ENCODE assay signal across 15 cellular contexts in the genomic region with DNA sequence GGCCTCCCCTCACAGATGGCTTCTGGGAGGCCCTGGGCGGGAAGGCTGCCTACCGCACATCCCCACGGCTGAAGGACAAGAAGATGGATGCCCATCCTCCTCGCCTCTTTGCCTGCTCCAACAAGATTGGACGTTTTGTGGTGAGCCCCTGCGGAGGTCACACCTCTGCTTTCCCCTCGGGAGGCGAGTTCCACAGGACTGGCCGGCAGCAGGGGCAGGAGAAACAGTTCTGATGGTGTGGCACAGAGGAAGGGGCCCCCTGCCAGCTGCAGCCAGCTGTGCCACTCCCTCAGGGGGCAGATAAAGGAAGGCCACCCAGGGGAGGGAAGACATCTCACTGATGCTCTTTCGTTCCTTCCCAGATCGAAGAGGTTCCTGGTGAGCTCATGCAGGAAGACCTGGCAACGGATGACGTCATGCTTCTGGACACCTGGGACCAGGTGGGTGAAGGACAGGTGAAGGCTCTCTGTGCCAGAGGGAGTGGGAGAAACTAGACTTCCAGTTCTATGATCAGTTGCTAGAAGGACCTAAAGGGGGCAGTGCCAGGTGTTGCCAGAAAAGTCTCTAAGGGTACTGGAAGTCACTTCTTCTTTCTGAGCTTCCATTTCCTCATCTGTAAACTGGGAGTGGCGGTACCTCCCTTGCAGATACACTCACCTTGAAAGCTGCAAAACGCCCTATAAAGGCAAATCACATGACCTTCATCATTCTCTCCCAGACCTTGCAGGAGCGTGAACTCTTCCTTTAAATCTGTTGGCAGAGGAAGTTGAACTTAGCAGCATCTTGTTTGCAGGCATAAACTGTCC. TPM values are rescaled to one million over a fixed set of nuclear protein-coding genes. Genes with fewer than 3 reads are reported as not detected.
DNase-seq lines count a peak whose midpoint lies in the region; ATAC-seq and TF ChIP-seq lines count a peak whose summit lies in the region.
"Had no signal": no experiment of that assay in that cellular context is flagged by ENCODE, and none has a peak within 500 bp of the region (broad histone marks: within the 10 kb centered on the region; RNA-seq: fewer than 3 reads in every experiment).

No MANE protein-coding gene starts in this region.

- H3K36me3 ChIP-seq in heart left ventricle, result peaks cover 0 to 99% (median 95%) of the 10 kb centered on the region in 9 donors
- peaks cover 75 to 92% of the 10 kb centered on the region in 2 donors for H3K36me3 ChIP-seq in muscle layer of duodenum (ENCODE audit: control insufficient read depth in 1 of 2, insufficient read depth in 2 of 2, low read length in 2 of 2)

- H3K4me1 Mint-ChIP-seq in chondrocyte (ENCODE audit: low read depth), result peaks cover 53% of the 10 kb centered on the region
- H3K4me1 Mint-ChIP-seq: brain had no signal

- ATAC-seq in heart left ventricle (no peak), left ventricle myocardium superior (no peak), GM21360 (IDR thresholded peaks at IDR 0.05; ENCODE audit: unreplicated experiment) (no peak), HG02763 (IDR thresholded peaks at IDR 0.05; ENCODE audit: unreplicated experiment) (no peak)

- H3K27ac Mint-ChIP-seq in chondrocyte (ENCODE audit: unreplicated experiment), result peak overlapping the region; percentile 5
- H3K27ac Mint-ChIP-seq: brain, naive B cell had no signal

- DNase-seq in heart left ventricle (peak in 1 of 5 donors; percentile 24), left ventricle myocardium superior (no peak), chondrocyte (ENCODE audit: low spot score) (no peak), ureter (ENCODE audit: low spot score) (peak; percentile 34), foreskin melanocyte (no peak)
- DNase-seq: activated naive CD4-positive, alpha-beta T cell treated with anti-CD3 and anti-CD28 coated beads, Interleukin-2, amount 50 U/mL, for 16 hours; kidney; naive B cell; NCI-H1105; WERI-Rb-1 had no signal

- H3K9me3 Mint-ChIP-seq in chondrocyte (ENCODE audit: low read depth), result no peaks in the 10 kb centered on the region
- H3K9me3 Mint-ChIP-seq: brain, naive B cell had no signal

- no peak overlapping the region for H3K4me3 Mint-ChIP-seq in chondrocyte (ENCODE audit: unreplicated experiment)
- H3K4me3 Mint-ChIP-seq: brain, naive B cell had no signal

- WGBS in heart left ventricle, 4 donors, result 78 to 82% (median 81%) methylated on average over 13 to 16 of the region's 16 CpGs

- H3K27me3 ChIP-seq in heart left ventricle, result no peaks in the 10 kb centered on the region
- no peaks in the 10 kb centered on the region for H3K27me3 ChIP-seq in muscle layer of duodenum (ENCODE audit: low read depth, low read length)

- H3K9me3 ChIP-seq in heart left ventricle (no peaks in the 10 kb centered on the region), muscle layer of duodenum (ENCODE audit: control insufficient read depth in 1 of 2, low read length in 2 of 2) (no peaks in the 10 kb centered on the region)

- H3K4me3 ChIP-seq in heart left ventricle (no peak overlapping the region), muscle layer of duodenum (ENCODE audit: low read depth in 1 of 2, low read length in 2 of 2) (no peak overlapping the region)
- H3K4me3 ChIP-seq: SK-N-MC had no signal

- intact Hi-C loops in heart left ventricle (cut with DNase I), result loop anchor here in 1 of 10 donors (2.0 kb wide), 1 partner anchor 20 kb away; no protein-coding TSS in a partner anchor
- intact Hi-C loops in left ventricle myocardium superior (cut with micrococcal nuclease), result loop anchor here (10.0 kb wide), 1 partner anchor 46 kb away; a partner anchor contains a TSS

- peak overlapping the region; percentile 36 to 98 (median 93) for H3K27ac ChIP-seq in heart left ventricle
- H3K27ac ChIP-seq in muscle layer of duodenum (ENCODE audit: low read length), result peak overlapping the region; percentile 14
- H3K27ac ChIP-seq: SK-N-MC, WERI-Rb-1 had no signal

- TF ChIP-seq CTCF in heart left ventricle (IDR thresholded peaks at IDR 0.05) (no peak), chondrocyte (IDR thresholded peaks at IDR 0.05) (no peak)

- H3K27me3 Mint-ChIP-seq in chondrocyte (ENCODE audit: low read depth), result no peaks in the 10 kb centered on the region
- H3K27me3 Mint-ChIP-seq: naive B cell had no signal

- no peak for TF ChIP-seq POLR2A in heart left ventricle (IDR thresholded peaks at IDR 0.05)

- H3K36me3 Mint-ChIP-seq in chondrocyte (ENCODE audit: low read depth), result peaks cover 55% of the 10 kb centered on the region

- H3K4me1 ChIP-seq in heart left ventricle (peaks cover 6 to 95% (median 55%) of the 10 kb centered on the region in 12 donors), muscle layer of duodenum (ENCODE audit: control insufficient read depth in 1 of 2, insufficient read depth in 2 of 2, low read length in 2 of 2) (peaks cover 3 to 21% of the 10 kb centered on the region in 2 donors)

RNA-seq across cellular contexts. Expression of a gene that starts 41.0 kb away (rescaled TPM):
- total RNA-seq in heart left ventricle (100 to 1,000 TPM; 125 to 239 (median 154) TPM), left ventricle myocardium superior (153 TPM), chondrocyte (46.5 to 83.6 TPM (median 82.2 TPM) in 3 replicates), ureter (191 TPM)
- 100 to 1,000 TPM; 129 to 148 TPM for polyA plus RNA-seq in heart left ventricle
